In genomic region chr10:106609867-106610266, GRCh38 we compare ENCODE assay signal across 12 cellular contexts.
DNase-seq lines count a peak whose midpoint lies in the region; ATAC-seq and TF ChIP-seq lines count a peak whose summit lies in the region.
"Had no signal": no experiment of that assay in that cellular context is flagged by ENCODE, and none has a peak within 500 bp of the region (broad histone marks: within the 10 kb centered on the region; RNA-seq: fewer than 3 reads in every experiment).

No MANE protein-coding gene starts in this region.

- no peak for TF ChIP-seq EP300 in esophagus muscularis mucosa (IDR thresholded peaks at IDR 0.05)

- TF ChIP-seq CTCF in NB4 (IDR thresholded peaks at IDR 0.05; ENCODE audit: low read depth, low read length) (peak; percentile 24), esophagus muscularis mucosa (IDR thresholded peaks at IDR 0.05) (no peak)

- H3K27ac Mint-ChIP-seq in CD8-positive, alpha-beta memory T cell, result no peak overlapping the region
- H3K27ac Mint-ChIP-seq: activated CD8-positive, alpha-beta T cell treated with anti-CD3 and anti-CD28 coated beads for 36 hours; B cell; naive thymus-derived CD8-positive, alpha-beta T cell had no signal

- no peaks in the 10 kb centered on the region for H3K36me3 ChIP-seq in esophagus muscularis mucosa
- no peaks in the 10 kb centered on the region for H3K36me3 ChIP-seq in CD8-positive, alpha-beta memory T cell (ENCODE audit: insufficient read depth, low read length)

- no peaks in the 10 kb centered on the region for H3K4me1 Mint-ChIP-seq in CD8-positive, alpha-beta memory T cell
- H3K4me1 Mint-ChIP-seq: B cell; naive thymus-derived CD8-positive, alpha-beta T cell had no signal

- TF ChIP-seq POLR2A in NB4 (IDR thresholded peaks at IDR 0.05; ENCODE audit: extremely low read depth, insufficient read length), result no peak
- no peak for TF ChIP-seq POLR2A in esophagus muscularis mucosa (IDR thresholded peaks at IDR 0.05; ENCODE audit: low read depth)

- H3K4me3 ChIP-seq in NB4 (ENCODE audit: low read depth, low read length) (no peak overlapping the region), esophagus muscularis mucosa (no peak overlapping the region)
- H3K4me3 ChIP-seq in CD8-positive, alpha-beta memory T cell (ENCODE audit: low read length), result no peak overlapping the region

- 60% methylated on average over 3 of the region's 3 CpGs for WGBS in esophagus muscularis mucosa

- peak; percentile 9 for DNase-seq in ACHN
- peak; percentile 14 for DNase-seq in NB4 (ENCODE audit: low read depth)
- DNase-seq in esophagus muscularis mucosa (ENCODE audit: extremely low spot score), result peak; percentile 72
- no peak for DNase-seq in activated CD8-positive, alpha-beta memory T cell treated with anti-CD3 and anti-CD28 coated beads, Interleukin-2, amount 50 U/mL, for 4 hours
- no peak for DNase-seq in CD8-positive, alpha-beta memory T cell
- DNase-seq: activated CD8-positive, alpha-beta T cell treated with anti-CD3 and anti-CD28 coated beads for 36 hours; naive thymus-derived CD8-positive, alpha-beta T cell; small intestine had no signal

- in situ Hi-C loops in ACHN (cut with HindIII; ENCODE audit: low pct_ligation_motif_present, low pct_unique_long_range_greater_than_20kb, low sequenced_read_pairs), result no loop called here

- H3K4me3 Mint-ChIP-seq in CD8-positive, alpha-beta memory T cell, result no peak overlapping the region
- H3K4me3 Mint-ChIP-seq: activated CD8-positive, alpha-beta T cell treated with anti-CD3 and anti-CD28 coated beads for 36 hours; B cell; naive thymus-derived CD8-positive, alpha-beta T cell had no signal

- POLR2A ChIA-PET in CD8-positive, alpha-beta memory T cell (lab: Charles Lee), result no interaction called here

- H3K9me3 ChIP-seq in esophagus muscularis mucosa, result no peaks in the 10 kb centered on the region
- H3K9me3 ChIP-seq in CD8-positive, alpha-beta memory T cell (ENCODE audit: low read length), result no peaks in the 10 kb centered on the region

- no peaks in the 10 kb centered on the region for H3K36me3 Mint-ChIP-seq in CD8-positive, alpha-beta memory T cell
- H3K36me3 Mint-ChIP-seq: naive thymus-derived CD8-positive, alpha-beta T cell had no signal

- H3K27me3 ChIP-seq in esophagus muscularis mucosa, result no peaks in the 10 kb centered on the region
- H3K27me3 ChIP-seq in CD8-positive, alpha-beta memory T cell (ENCODE audit: insufficient read depth, low read length, poor library complexity, severe bottlenecking), result no peaks in the 10 kb centered on the region

- CTCF ChIA-PET in CD8-positive, alpha-beta memory T cell (lab: Charles Lee), result no interaction called here

- H3K4me1 ChIP-seq in esophagus muscularis mucosa, result no peaks in the 10 kb centered on the region
- no peaks in the 10 kb centered on the region for H3K4me1 ChIP-seq in CD8-positive, alpha-beta memory T cell (ENCODE audit: insufficient read depth, low read length)

- intact Hi-C loops in esophagus muscularis mucosa (cut with DNase I), result no loop called here

- H3K27me3 Mint-ChIP-seq in CD8-positive, alpha-beta memory T cell, result peaks cover 0 to 3% of the 10 kb centered on the region in 2 donors
- H3K27me3 Mint-ChIP-seq: activated CD8-positive, alpha-beta T cell treated with anti-CD3 and anti-CD28 coated beads for 36 hours; B cell had no signal

- peak; percentile 50 for ATAC-seq in GM18867 (IDR thresholded peaks at IDR 0.05; ENCODE audit: unreplicated experiment)
- no peak for ATAC-seq in HG02763 (IDR thresholded peaks at IDR 0.05; ENCODE audit: unreplicated experiment)
- ATAC-seq in HG03139 (IDR thresholded peaks at IDR 0.05; ENCODE audit: unreplicated experiment), result no peak
- ATAC-seq: activated CD8-positive, alpha-beta T cell treated with anti-CD3 and anti-CD28 coated beads for 36 hours; naive thymus-derived CD8-positive, alpha-beta T cell had no signal

- no peak overlapping the region for H3K27ac ChIP-seq in esophagus muscularis mucosa (replicated peaks in 1 of 4)
- H3K27ac ChIP-seq in CD8-positive, alpha-beta memory T cell (ENCODE audit: low read depth, low read length), result no peak overlapping the region

- peaks cover 2 to 17% (median 5%) of the 10 kb centered on the region in 5 donors for H3K9me3 Mint-ChIP-seq in CD8-positive, alpha-beta memory T cell
- H3K9me3 Mint-ChIP-seq: activated CD8-positive, alpha-beta T cell treated with anti-CD3 and anti-CD28 coated beads for 36 hours had no signal

Comparison
In these comparisons a context has a peak if more than half of its experiments do, and no peak if none do; other contexts are left out.
1. DNase-seq: peak in ACHN (single experiment), NB4 (single experiment) and esophagus muscularis mucosa (single experiment); none in activated CD8-positive, alpha-beta memory T cell treated with anti-CD3 and anti-CD28 coated beads, Interleukin-2, amount 50 U/mL, for 4 hours (single experiment) and CD8-positive, alpha-beta memory T cell (0 of 5).